In the genomic region with DNA sequence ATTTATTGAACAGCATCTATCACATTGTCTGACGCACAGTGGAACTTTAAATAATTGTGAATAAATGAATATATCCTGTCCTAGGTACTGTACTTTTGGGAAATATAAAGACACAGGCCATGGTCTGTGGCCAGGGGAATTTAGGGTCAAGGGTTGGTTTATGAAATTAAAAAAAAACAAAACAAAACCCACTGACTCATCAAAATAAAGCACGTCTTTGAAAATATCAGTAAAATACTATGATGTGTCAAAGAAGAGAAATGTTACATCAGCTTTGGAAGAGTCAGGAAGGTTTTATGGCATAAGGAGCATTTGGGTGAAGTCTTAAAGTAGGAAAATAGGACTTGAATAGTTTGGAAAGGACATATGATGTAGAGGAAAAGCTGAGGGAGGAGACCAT, we compare ENCODE assay signal across 22 cellular contexts.
"Had no signal": no experiment of that assay in that cellular context is flagged by ENCODE, and none has a peak within 500 bp of the region (broad histone marks: within the 10 kb centered on the region; RNA-seq: fewer than 3 reads in every experiment).

No MANE protein-coding gene starts in this region.

- H3K36me3 ChIP-seq: neutrophil had no signal

- H3K27me3 Mint-ChIP-seq: stimulated activated naive CD8-positive, alpha-beta T cell treated with anti-CD3 and anti-CD28 coated beads, Interleukin-15, amount 100 ng/mL, for 72 hours had no signal

- H3K9me3 ChIP-seq: gastrocnemius medialis, left ventricle myocardium inferior, neutrophil, sigmoid colon, testis, tibial nerve, upper lobe of right lung, vagina had no signal

- H3K4me1 Mint-ChIP-seq: stimulated activated naive CD8-positive, alpha-beta T cell treated with anti-CD3 and anti-CD28 coated beads, Interleukin-15, amount 100 ng/mL, for 72 hours had no signal

- H3K4me1 ChIP-seq: testis, vagina had no signal

- FAIRE-seq: kidney had no signal

- H3K27me3 ChIP-seq: gastrocnemius medialis, neutrophil, sigmoid colon, testis, tibial nerve, upper lobe of right lung, vagina had no signal

- H3K4me3 ChIP-seq: coronary artery, gastrocnemius medialis, left ventricle myocardium inferior, lung, sigmoid colon, skin epidermis, testis, tibial nerve, upper lobe of right lung, vagina had no signal

- DNase-seq: effector CD4-positive, alpha-beta T cell; gastrocnemius medialis; kidney; left cardiac atrium; left ventricle myocardium inferior; mesendoderm; naive thymus-derived CD8-positive, alpha-beta T cell; posterior cingulate gyrus; sigmoid colon; stimulated activated CD4-positive, alpha-beta T cell treated with anti-CD3 and anti-CD28 coated beads, Interleukin-2, amount 100 ng/mL, for 24 hours; stimulated activated CD4-positive, alpha-beta T cell treated with anti-CD3 and anti-CD28 coated beads, Interleukin-4, amount 100 ng/mL, for 4 hours; stimulated activated naive B cell treated with anti-CD40 and anti-IgM and Interleukin-4, amounts not matched to agents 10 μg/mL and 1 μg/mL and 100 μg/mL, for 72 hours; stimulated activated naive CD8-positive, alpha-beta T cell treated with anti-CD3 and anti-CD28 coated beads, Interleukin-15, amount 100 ng/mL, for 72 hours; testis; upper lobe of right lung had no signal

- H3K4me3 Mint-ChIP-seq: naive thymus-derived CD8-positive, alpha-beta T cell; stimulated activated naive B cell treated with anti-CD40 and anti-IgM and Interleukin-4, amounts not matched to agents 10 μg/mL and 1 μg/mL and 100 μg/mL, for 72 hours; stimulated activated naive CD8-positive, alpha-beta T cell treated with anti-CD3 and anti-CD28 coated beads, Interleukin-15, amount 100 ng/mL, for 72 hours had no signal

- H3K27ac Mint-ChIP-seq: naive thymus-derived CD8-positive, alpha-beta T cell; stimulated activated naive B cell treated with anti-CD40 and anti-IgM and Interleukin-4, amounts not matched to agents 10 μg/mL and 1 μg/mL and 100 μg/mL, for 72 hours; stimulated activated naive CD8-positive, alpha-beta T cell treated with anti-CD3 and anti-CD28 coated beads, Interleukin-15, amount 100 ng/mL, for 72 hours had no signal

- H3K27ac ChIP-seq: coronary artery, gastrocnemius medialis, left ventricle myocardium inferior, neutrophil, sigmoid colon, skin epidermis, testis, tibial nerve, upper lobe of right lung, vagina had no signal

- ATAC-seq: esophagus mucosa; gastrocnemius medialis; left cardiac atrium; naive thymus-derived CD8-positive, alpha-beta T cell; stimulated activated naive B cell treated with anti-CD40 and anti-IgM and Interleukin-4, amounts not matched to agents 10 μg/mL and 1 μg/mL and 100 μg/mL, for 72 hours; stimulated activated naive CD8-positive, alpha-beta T cell treated with anti-CD3 and anti-CD28 coated beads, Interleukin-15, amount 100 ng/mL, for 72 hours; upper lobe of right lung had no signal

- H3K36me3 Mint-ChIP-seq: stimulated activated naive B cell treated with anti-CD40 and anti-IgM and Interleukin-4, amounts not matched to agents 10 μg/mL and 1 μg/mL and 100 μg/mL, for 72 hours had no signal
